16 cellular contexts compared by ENCODE assay signal in genomic region chr11:1759851-1760220, GRCh38. TPM values are rescaled to one million over a fixed set of nuclear protein-coding genes. Genes with fewer than 3 reads are reported as not detected.
DNase-seq lines count a peak whose midpoint lies in the region; ATAC-seq and TF ChIP-seq lines count a peak whose summit lies in the region.
"Had no signal": no experiment of that assay in that cellular context is flagged by ENCODE, and none has a peak within 500 bp of the region (broad histone marks: within the 10 kb centered on the region; RNA-seq: fewer than 3 reads in every experiment).

No MANE protein-coding gene starts in this region.

- H3K27me3 Mint-ChIP-seq in CD4-positive, CD25-positive, alpha-beta regulatory T cell, result no peaks in the 10 kb centered on the region
- H3K27me3 Mint-ChIP-seq: activated naive CD4-positive, alpha-beta T cell treated with anti-CD3 and anti-CD28 coated beads, Interleukin-2, amount 50 U/mL, for 24 hours had no signal

- in situ Hi-C loops in gastrocnemius medialis (cut with MboI; ENCODE audit: low sequenced_read_pairs in 4 of 4), result no loop called here

- intact Hi-C loops in gastrocnemius medialis (cut with DNase I; ENCODE audit: low total_unique reads), result loop anchor here (10.0 kb wide), 1 partner anchor 625 kb away; no protein-coding TSS in a partner anchor

- no peak for TF ChIP-seq POLR2A in Peyer's patch (IDR thresholded peaks at IDR 0.05)
- TF ChIP-seq POLR2A in gastroesophageal sphincter (IDR thresholded peaks at IDR 0.05), result no peak
- no peak for TF ChIP-seq POLR2A in gastrocnemius medialis (IDR thresholded peaks at IDR 0.05)

- no CpG with 5 or more reads among the region's 5 CpGs for WGBS in gastroesophageal sphincter (ENCODE audit: low coverage in 1 of 2), 2 donors

- peaks cover 83% of the 10 kb centered on the region for H3K4me1 ChIP-seq in CD4-positive, CD25-positive, alpha-beta regulatory T cell (ENCODE audit: control insufficient read depth, insufficient read depth, low read length, poor library complexity, severe bottlenecking)
- H3K4me1 ChIP-seq in Peyer's patch (peaks cover 4 to 76% (median 72%) of the 10 kb centered on the region in 4 donors), gastroesophageal sphincter (peaks cover 0 to 68% (median 36%) of the 10 kb centered on the region in 3 donors), gastrocnemius medialis (peaks cover 68 to 74% of the 10 kb centered on the region in 2 donors)

- TF ChIP-seq EP300 in gastroesophageal sphincter (IDR thresholded peaks at IDR 0.05), result no peak

- H3K27me3 ChIP-seq in CD4-positive, CD25-positive, alpha-beta regulatory T cell (ENCODE audit: control insufficient read depth, insufficient read depth, low read length), result no peaks in the 10 kb centered on the region
- no peaks in the 10 kb centered on the region for H3K27me3 ChIP-seq in Peyer's patch
- H3K27me3 ChIP-seq in gastroesophageal sphincter, result no peaks in the 10 kb centered on the region
- no peaks in the 10 kb centered on the region for H3K27me3 ChIP-seq in gastrocnemius medialis
- H3K27me3 ChIP-seq: pancreas had no signal

- peak in 1 of 3 donors; percentile 21 for DNase-seq in CD4-positive, CD25-positive, alpha-beta regulatory T cell
- DNase-seq in Peyer's patch (no peak), gastrocnemius medialis (no peak), mesenteric fat pad (ENCODE audit: low spot score) (no peak), inferior parietal cortex (ENCODE audit: extremely low spot score) (no peak)
- DNase-seq: GDM1; kidney glomerular epithelial cell; NCI-H524 treated with DMSO at 0.1 percent for 48 hours; stimulated activated CD4-positive, alpha-beta T cell treated with anti-CD3 and anti-CD28 coated beads, Interleukin-2, amount 100 ng/mL, for 48 hours; stimulated activated naive CD4-positive, alpha-beta T cell had no signal

- H3K4me1 Mint-ChIP-seq in CD4-positive, CD25-positive, alpha-beta regulatory T cell, result peaks cover 0 to 78% (median 26%) of the 10 kb centered on the region in 4 donors

- no peak overlapping the region for H3K4me3 ChIP-seq in CD4-positive, CD25-positive, alpha-beta regulatory T cell (ENCODE audit: low read depth, low read length)
- H3K4me3 ChIP-seq in Peyer's patch (peak overlapping the region in 2 of 4 donors; percentile 21 to 90), gastroesophageal sphincter (no peak overlapping the region), gastrocnemius medialis (peak overlapping the region; percentile 20 to 99 (median 42))

- H3K36me3 ChIP-seq in CD4-positive, CD25-positive, alpha-beta regulatory T cell (ENCODE audit: control insufficient read depth, insufficient read depth, low read length), result peaks cover 11% of the 10 kb centered on the region
- H3K36me3 ChIP-seq in Peyer's patch (peaks cover 0 to 69% (median 3%) of the 10 kb centered on the region in 3 donors), gastroesophageal sphincter (peaks cover 0 to 69% of the 10 kb centered on the region in 2 donors), gastrocnemius medialis (peaks cover 0 to 47% of the 10 kb centered on the region in 2 donors)

- H3K9me3 ChIP-seq in CD4-positive, CD25-positive, alpha-beta regulatory T cell (ENCODE audit: control insufficient read depth in 2 of 2, low read length in 2 of 2), result no peaks in the 10 kb centered on the region
- no peaks in the 10 kb centered on the region for H3K9me3 ChIP-seq in Peyer's patch
- H3K9me3 ChIP-seq in gastroesophageal sphincter, result no peaks in the 10 kb centered on the region
- H3K9me3 ChIP-seq in gastrocnemius medialis, result no peaks in the 10 kb centered on the region
- H3K9me3 ChIP-seq: pancreas had no signal

- peak overlapping the region; percentile 33 for H3K27ac ChIP-seq in CD4-positive, CD25-positive, alpha-beta regulatory T cell (ENCODE audit: insufficient read depth, low read length, poor library complexity, severe bottlenecking)
- H3K27ac ChIP-seq in Peyer's patch (peak overlapping the region; percentile 68 to 98 (median 83)), gastroesophageal sphincter (peak overlapping the region in 3 of 4 donors; percentile 62 to 91 (median 83)), gastrocnemius medialis (peak overlapping the region; percentile 98 to 100 (median 100))

- TF ChIP-seq CTCF in Peyer's patch (IDR thresholded peaks at IDR 0.05) (no peak), gastroesophageal sphincter (IDR thresholded peaks at IDR 0.05) (no peak), gastrocnemius medialis (IDR thresholded peaks at IDR 0.05 in 4 of 5, conservative IDR thresholded peaks at IDR 0.05 in 1 of 5) (no peak)

- H3K36me3 Mint-ChIP-seq in CD4-positive, CD25-positive, alpha-beta regulatory T cell, result peaks cover 5% of the 10 kb centered on the region
- H3K36me3 Mint-ChIP-seq: activated naive CD4-positive, alpha-beta T cell treated with anti-CD3 and anti-CD28 coated beads, Interleukin-2, amount 50 U/mL, for 24 hours had no signal

- peak overlapping the region in 1 of 3 donors; percentile 75 for H3K27ac Mint-ChIP-seq in CD4-positive, CD25-positive, alpha-beta regulatory T cell
- H3K27ac Mint-ChIP-seq: activated naive CD4-positive, alpha-beta T cell treated with anti-CD3 and anti-CD28 coated beads, Interleukin-2, amount 50 U/mL, for 24 hours had no signal

- no peak for ATAC-seq in CD4-positive, CD25-positive, alpha-beta regulatory T cell (ENCODE audit: low read depth in 2 of 2)
- ATAC-seq in gastroesophageal sphincter, result no peak
- no peak for ATAC-seq in gastrocnemius medialis
- no peak for ATAC-seq in SK-N-SH treated with all-trans-retinoic acid at 6 μM for 48 hours
- no peak for ATAC-seq in GM21529 (IDR thresholded peaks at IDR 0.05; ENCODE audit: unreplicated experiment)
- ATAC-seq: HCT116 had no signal

- peaks cover 0 to 3% (median 0%) of the 10 kb centered on the region in 7 donors for H3K9me3 Mint-ChIP-seq in CD4-positive, CD25-positive, alpha-beta regulatory T cell
- H3K9me3 Mint-ChIP-seq: activated naive CD4-positive, alpha-beta T cell treated with anti-CD3 and anti-CD28 coated beads, Interleukin-2, amount 50 U/mL, for 24 hours had no signal

- peak overlapping the region in 3 of 4 donors; percentile 21 to 91 (median 43) for H3K4me3 Mint-ChIP-seq in CD4-positive, CD25-positive, alpha-beta regulatory T cell
- H3K4me3 Mint-ChIP-seq: activated naive CD4-positive, alpha-beta T cell treated with anti-CD3 and anti-CD28 coated beads, Interleukin-2, amount 50 U/mL, for 24 hours had no signal

TF ChIP-seq in SK-N-SH treated with all-trans-retinoic acid at 6 μM for 48 hours, 23 proteins besides CTCF, POLR2A, EP300 and RAD21:
- TF ChIP-seq, protein P1, sequence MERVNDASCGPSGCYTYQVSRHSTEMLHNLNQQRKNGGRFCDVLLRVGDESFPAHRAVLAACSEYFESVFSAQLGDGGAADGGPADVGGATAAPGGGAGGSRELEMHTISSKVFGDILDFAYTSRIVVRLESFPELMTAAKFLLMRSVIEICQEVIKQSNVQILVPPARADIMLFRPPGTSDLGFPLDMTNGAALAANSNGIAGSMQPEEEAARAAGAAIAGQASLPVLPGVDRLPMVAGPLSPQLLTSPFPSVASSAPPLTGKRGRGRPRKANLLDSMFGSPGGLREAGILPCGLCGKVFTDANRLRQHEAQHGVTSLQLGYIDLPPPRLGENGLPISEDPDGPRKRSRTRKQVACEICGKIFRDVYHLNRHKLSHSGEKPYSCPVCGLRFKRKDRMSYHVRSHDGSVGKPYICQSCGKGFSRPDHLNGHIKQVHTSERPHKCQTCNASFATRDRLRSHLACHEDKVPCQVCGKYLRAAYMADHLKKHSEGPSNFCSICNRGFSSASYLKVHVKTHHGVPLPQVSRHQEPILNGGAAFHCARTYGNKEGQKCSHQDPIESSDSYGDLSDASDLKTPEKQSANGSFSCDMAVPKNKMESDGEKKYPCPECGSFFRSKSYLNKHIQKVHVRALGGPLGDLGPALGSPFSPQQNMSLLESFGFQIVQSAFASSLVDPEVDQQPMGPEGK (CRISPR knock-in tag; IDR thresholded peaks at IDR 0.05; ENCODE audit: borderline replicate concordance), result no peak
- TF ChIP-seq OSR1 (CRISPR knock-in tag; IDR thresholded peaks at IDR 0.05) (no peak), ARNTL (CRISPR knock-in tag; IDR thresholded peaks at IDR 0.05; ENCODE audit: borderline replicate concordance, low read depth) (no peak), ZFP30 (CRISPR knock-in tag; IDR thresholded peaks at IDR 0.05) (no peak)
TF ChIP-seq in SK-N-SH treated with all-trans-retinoic acid at 6 μM for 48 hours: peak in this region for 0.

RNA-seq across cellular contexts. Expression of gene CTSD, which starts 3.9 kb away (rescaled TPM):
- 104 TPM for total RNA-seq in CD4-positive, CD25-positive, alpha-beta regulatory T cell
- 100 to 1,000 TPM; 147 to 175 (median 155) TPM for polyA plus RNA-seq in CD4-positive, CD25-positive, alpha-beta regulatory T cell
- total RNA-seq in Peyer's patch, result 1,000 to 10,000 TPM in 2 of 4 donors, 100 to 1,000 TPM in 2; 129 to 1,688 (median 1,221) TPM
- 100 to 1,000 TPM; 182 to 290 (median 238) TPM for total RNA-seq in gastroesophageal sphincter
- total RNA-seq in gastrocnemius medialis, result 100 to 1,000 TPM; 490 to 981 (median 845) TPM
- total RNA-seq in mesenteric fat pad, result 940 TPM

RNA-seq across cellular contexts. Expression of gene IFITM10, which starts 9.4 kb away (rescaled TPM):
- total RNA-seq in CD4-positive, CD25-positive, alpha-beta regulatory T cell, result 2.4 TPM
- polyA plus RNA-seq in CD4-positive, CD25-positive, alpha-beta regulatory T cell, result not detected
- total RNA-seq in Peyer's patch (1 to 10 TPM in 3 of 4 donors, under 1 TPM in 1; 0.88 to 5.0 (median 3.4) TPM), gastroesophageal sphincter (under 1 TPM in 3 of 4 donors, not detected in 1; 0.13 to 0.85 (median 0.31) TPM), gastrocnemius medialis (1 to 10 TPM; 1.1 to 7.2 (median 4.9) TPM), mesenteric fat pad (1.5 TPM)

Comparison
In these comparisons a context has a peak if more than half of its experiments do, and no peak if none do; other contexts are left out.
1. H3K27ac ChIP-seq: peak in every context shown above with its lines; median percentile 100 in gastrocnemius medialis; 83 in Peyer's patch; 83 in gastroesophageal sphincter; 33 in CD4-positive, CD25-positive, alpha-beta regulatory T cell.
2. H3K4me3 ChIP-seq: peak in gastrocnemius medialis (4 of 4); none in CD4-positive, CD25-positive, alpha-beta regulatory T cell (single experiment) and gastroesophageal sphincter (0 of 2).